ENCODE assay signal across 12 cellular contexts in the genomic region with DNA sequence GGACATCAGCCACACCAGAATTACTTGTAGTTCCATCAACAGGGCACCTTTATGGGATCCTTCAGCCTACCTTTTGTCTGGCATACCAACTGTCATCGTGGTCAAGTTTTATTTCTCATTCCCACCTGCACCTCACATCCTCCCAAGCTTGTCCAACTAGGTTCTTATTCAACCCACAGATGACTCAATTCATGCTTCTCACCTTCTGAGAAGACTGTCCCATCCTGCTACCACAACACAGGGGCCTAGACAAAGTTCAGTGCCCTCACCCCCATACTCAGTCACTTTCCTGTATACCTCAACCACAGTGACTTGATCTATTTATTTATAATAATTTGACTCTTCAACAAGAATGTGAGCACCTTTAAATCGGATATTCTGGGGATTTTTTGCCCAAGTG.
A peak's percentile ranks its signal among the peaks of the same experiment; 100 is the strongest.
DNase-seq lines count a peak whose midpoint lies in the region; ATAC-seq and TF ChIP-seq lines count a peak whose summit lies in the region.
"Had no signal": no experiment of that assay in that cellular context is flagged by ENCODE, and none has a peak within 500 bp of the region (broad histone marks: within the 10 kb centered on the region; RNA-seq: fewer than 3 reads in every experiment).

No MANE protein-coding gene starts in this region.

- peaks cover 4% of the 10 kb centered on the region for H3K36me3 ChIP-seq in right atrium auricular region
- H3K36me3 ChIP-seq: neural progenitor cell had no signal

- no peak overlapping the region for H3K27ac ChIP-seq in right atrium auricular region
- H3K27ac ChIP-seq: neural progenitor cell, testis had no signal

- H3K4me1 ChIP-seq in right atrium auricular region = peaks cover 0 to 7% of the 10 kb centered on the region in 2 donors
- H3K4me1 ChIP-seq: neural progenitor cell, testis had no signal

- H3K4me3 Mint-ChIP-seq in T-helper 2 cell treated with Interferon-gamma antibody and Interleukin-4, amounts not matched to agents 5 μg/mL and 100 μg/mL, for 36 hours = no peak overlapping the region
- H3K4me3 Mint-ChIP-seq: CD8-positive, alpha-beta T cell; neural progenitor cell had no signal

- H3K27ac Mint-ChIP-seq in T-helper 2 cell treated with Interferon-gamma antibody and Interleukin-4, amounts not matched to agents 5 μg/mL and 100 μg/mL, for 36 hours = no peak overlapping the region
- H3K27ac Mint-ChIP-seq: CD8-positive, alpha-beta T cell; neural progenitor cell had no signal

- peaks cover 35% of the 10 kb centered on the region for H3K36me3 Mint-ChIP-seq in T-helper 2 cell treated with Interferon-gamma antibody and Interleukin-4, amounts not matched to agents 5 μg/mL and 100 μg/mL, for 36 hours (ENCODE audit: low read depth)

- no peaks in the 10 kb centered on the region for H3K9me3 Mint-ChIP-seq in T-helper 2 cell treated with Interferon-gamma antibody and Interleukin-4, amounts not matched to agents 5 μg/mL and 100 μg/mL, for 36 hours
- H3K9me3 Mint-ChIP-seq: CD8-positive, alpha-beta T cell; neural progenitor cell had no signal

- no peaks in the 10 kb centered on the region for H3K9me3 ChIP-seq in right atrium auricular region
- H3K9me3 ChIP-seq: testis had no signal

- H3K4me3 ChIP-seq in right atrium auricular region = no peak overlapping the region
- H3K4me3 ChIP-seq: neural progenitor cell, testis had no signal

- ATAC-seq in GM18498 (IDR thresholded peaks at IDR 0.05; ENCODE audit: unreplicated experiment) (peak; percentile 80), GM19351 (IDR thresholded peaks at IDR 0.05; ENCODE audit: unreplicated experiment) (peak; percentile 83), HG02938 (IDR thresholded peaks at IDR 0.05; ENCODE audit: unreplicated experiment) (peak; percentile 78)
- ATAC-seq: CD8-positive, alpha-beta T cell had no signal

- H3K4me1 Mint-ChIP-seq in T-helper 2 cell treated with Interferon-gamma antibody and Interleukin-4, amounts not matched to agents 5 μg/mL and 100 μg/mL, for 36 hours (ENCODE audit: low read depth) = peaks cover 28% of the 10 kb centered on the region

- no peak for TF ChIP-seq CTCF in right atrium auricular region (IDR thresholded peaks at IDR 0.05)

- peak; percentile 17 for DNase-seq in T-helper 2 cell treated with Interferon-gamma antibody and Interleukin-4, amounts not matched to agents 5 μg/mL and 100 μg/mL, for 36 hours (ENCODE audit: low spot score)
- DNase-seq in KG1 (lab: John Stamatoyannopoulos, UW) = no peak
- DNase-seq in NCI-H146 treated with DMSO at 0.1 percent for 48 hours (lab: John Stamatoyannopoulos, UW; ENCODE audit: unreplicated experiment) = no peak
- DNase-seq in right atrium auricular region (ENCODE audit: low spot score) = no peak
- DNase-seq in HuH-7 (ENCODE audit: low spot score) = no peak
- DNase-seq: CD8-positive, alpha-beta T cell; islet precursor cell; testis had no signal

- H3K27me3 ChIP-seq in right atrium auricular region = no peaks in the 10 kb centered on the region
- H3K27me3 ChIP-seq: neural progenitor cell, testis had no signal

- no peaks in the 10 kb centered on the region for H3K27me3 Mint-ChIP-seq in T-helper 2 cell treated with Interferon-gamma antibody and Interleukin-4, amounts not matched to agents 5 μg/mL and 100 μg/mL, for 36 hours (ENCODE audit: low read depth)
